ENCODE assay signal across 1 cellular context in genomic region chr20:11168026-11168425, GRCh38.
TF ChIP-seq lines count a peak whose summit lies in the region.

No MANE protein-coding gene starts in this region.

TF ChIP-seq in HepG2, 621 proteins besides CTCF, POLR2A, EP300 and RAD21:
- TF ChIP-seq CCAR2 (optimal IDR thresholded peaks at IDR 0.05; ENCODE audit: low read depth, low read length), result no peak
- no peak for TF ChIP-seq TBX2 (CRISPR knock-in tag; IDR thresholded peaks at IDR 0.05; ENCODE audit: borderline replicate concordance)
- no peak for TF ChIP-seq RNF2 (conservative IDR thresholded peaks at IDR 0.05; ENCODE audit: low read depth)
- no peak for TF ChIP-seq PRDM15 (CRISPR knock-in tag; IDR thresholded peaks at IDR 0.05)
- TF ChIP-seq MTF1 (CRISPR knock-in tag; IDR thresholded peaks at IDR 0.05), result no peak
- no peak for TF ChIP-seq ZNF326 (CRISPR knock-in tag; IDR thresholded peaks at IDR 0.05; ENCODE audit: borderline replicate concordance)
- no peak for TF ChIP-seq AKAP8 (CRISPR knock-in tag; IDR thresholded peaks at IDR 0.05)
- no peak for TF ChIP-seq ZNF577 (CRISPR knock-in tag; IDR thresholded peaks at IDR 0.05; ENCODE audit: borderline replicate concordance, low read depth)
- no peak for TF ChIP-seq ARID4A (CRISPR knock-in tag; IDR thresholded peaks at IDR 0.05; ENCODE audit: borderline replicate concordance)
- TF ChIP-seq, protein P1, sequence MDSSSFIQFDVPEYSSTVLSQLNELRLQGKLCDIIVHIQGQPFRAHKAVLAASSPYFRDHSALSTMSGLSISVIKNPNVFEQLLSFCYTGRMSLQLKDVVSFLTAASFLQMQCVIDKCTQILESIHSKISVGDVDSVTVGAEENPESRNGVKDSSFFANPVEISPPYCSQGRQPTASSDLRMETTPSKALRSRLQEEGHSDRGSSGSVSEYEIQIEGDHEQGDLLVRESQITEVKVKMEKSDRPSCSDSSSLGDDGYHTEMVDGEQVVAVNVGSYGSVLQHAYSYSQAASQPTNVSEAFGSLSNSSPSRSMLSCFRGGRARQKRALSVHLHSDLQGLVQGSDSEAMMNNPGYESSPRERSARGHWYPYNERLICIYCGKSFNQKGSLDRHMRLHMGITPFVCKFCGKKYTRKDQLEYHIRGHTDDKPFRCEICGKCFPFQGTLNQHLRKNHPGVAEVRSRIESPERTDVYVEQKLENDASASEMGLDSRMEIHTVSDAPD (CRISPR knock-in tag; IDR thresholded peaks at IDR 0.05), result no peak
- TF ChIP-seq KDM5A (IDR thresholded peaks at IDR 0.05; ENCODE audit: borderline replicate concordance, low read length), result no peak
- TF ChIP-seq RARG (CRISPR knock-in tag; IDR thresholded peaks at IDR 0.05; ENCODE audit: low read depth), result no peak
- TF ChIP-seq U2AF2 (IDR thresholded peaks at IDR 0.05; ENCODE audit: low read depth, low read length), result no peak
- no peak for TF ChIP-seq MIER2 (CRISPR knock-in tag; IDR thresholded peaks at IDR 0.05)
